Comparison of ENCODE assay signal across 13 cellular contexts in the genomic region with DNA sequence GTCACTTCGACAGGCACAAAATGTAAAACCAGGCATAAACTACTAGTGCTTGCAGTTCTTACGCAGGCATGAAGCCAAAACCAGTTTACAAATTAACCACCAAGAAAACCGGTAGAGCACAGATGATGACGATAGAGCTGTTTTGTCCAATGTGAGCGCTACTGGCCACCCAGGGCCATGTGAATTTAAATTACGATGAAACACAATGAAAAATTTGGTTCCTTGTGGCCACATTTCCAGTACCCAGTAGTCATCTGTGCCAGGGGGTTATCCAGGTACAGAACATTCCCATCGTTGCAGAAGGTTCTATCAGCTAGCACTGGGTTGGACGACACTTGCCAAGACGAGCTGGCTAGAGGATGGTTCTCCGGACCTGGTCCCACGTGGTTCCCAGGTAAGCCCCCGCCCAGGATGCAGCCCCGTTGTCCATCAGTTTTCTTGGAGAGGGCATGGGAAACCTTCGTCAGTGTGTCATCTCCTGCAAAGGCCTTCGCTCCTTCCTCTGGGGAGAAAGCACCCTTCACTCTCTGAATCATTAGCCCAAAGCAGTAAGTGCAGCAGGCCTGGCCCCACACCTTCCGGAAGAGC. TPM values are rescaled to one million over a fixed set of nuclear protein-coding genes. Genes with fewer than 3 reads are reported as not detected.
DNase-seq lines count a peak whose midpoint lies in the region; ATAC-seq and TF ChIP-seq lines count a peak whose summit lies in the region.
"Had no signal": no experiment of that assay in that cellular context is flagged by ENCODE, and none has a peak within 500 bp of the region (broad histone marks: within the 10 kb centered on the region; RNA-seq: fewer than 3 reads in every experiment).

No MANE protein-coding gene starts in this region.

- H3K9me3 Mint-ChIP-seq in CD8-positive, alpha-beta T cell = no peaks in the 10 kb centered on the region
- H3K9me3 Mint-ChIP-seq in IgD-negative memory B cell = peaks cover 0 to 5% (median 4%) of the 10 kb centered on the region in 3 donors
- no peaks in the 10 kb centered on the region for H3K9me3 Mint-ChIP-seq in endodermal cell
- H3K9me3 Mint-ChIP-seq in nephron = peaks cover 8% of the 10 kb centered on the region
- H3K9me3 Mint-ChIP-seq: activated naive CD4-positive, alpha-beta T cell treated with anti-CD3 and anti-CD28 coated beads, Interleukin-2, amount 50 U/mL, for 72 hours had no signal

- DNase-seq in CD8-positive, alpha-beta T cell = no peak
- no peak for DNase-seq in endodermal cell
- no peak for DNase-seq in foreskin fibroblast
- no peak for DNase-seq in activated gamma-delta T cell treated with Interleukin-2 at 50 U/mL for 16 hours
- DNase-seq in NOMO-1 (lab: John Stamatoyannopoulos, UW; ENCODE audit: unreplicated experiment in 2 of 2) = no peak
- DNase-seq: NCI-H187 treated with DMSO at 0.1 percent for 48 hours; stimulated activated CD4-positive, alpha-beta T cell treated with anti-CD3 and anti-CD28 coated beads, Interleukin-4, amount 100 ng/mL, for 4 hours; T1000 had no signal

- intact Hi-C loops in CD8-positive, alpha-beta T cell (cut with DNase I, micrococcal nuclease) = loop anchor here in 1 of 2 experiments (2.0 to 5.0 kb wide), 4 partner anchors 75 to 681 kb away; a partner anchor contains a TSS

- 93 to 96% methylated on average over 12 to 16 of the region's 16 CpGs for WGBS in endodermal cell (ENCODE audit: insufficient coverage in 1 of 2, insufficient read length in 1 of 2), 2 experiments

- CTCF ChIA-PET in CD8-positive, alpha-beta T cell (lab: Charles Lee) = interaction anchor here (3.2 kb wide), 1 partner anchor 24 kb away, joined by 11 read pairs; a partner anchor contains a TSS

- H3K9ac ChIP-seq in endodermal cell (ENCODE audit: extremely low read depth, low read length, poor library complexity, severe bottlenecking) = no peak overlapping the region

- no peaks in the 10 kb centered on the region for H3K9me3 ChIP-seq in CD8-positive, alpha-beta T cell (ENCODE audit: low read length)
- H3K9me3 ChIP-seq in endodermal cell (ENCODE audit: control insufficient read depth, low read length) = no peaks in the 10 kb centered on the region
- H3K9me3 ChIP-seq: thoracic aorta had no signal

- peaks cover 30% of the 10 kb centered on the region for H3K4me1 ChIP-seq in CD8-positive, alpha-beta T cell (ENCODE audit: insufficient read depth, low read length)
- no peaks in the 10 kb centered on the region for H3K4me1 ChIP-seq in endodermal cell (ENCODE audit: control insufficient read depth, insufficient read depth, low read length)

- H3K4me1 Mint-ChIP-seq in CD8-positive, alpha-beta T cell (ENCODE audit: low read depth) = peaks cover 23% of the 10 kb centered on the region
- H3K4me1 Mint-ChIP-seq in IgD-negative memory B cell (peaks cover 6 to 14% (median 14%) of the 10 kb centered on the region in 3 donors), endodermal cell (peaks cover 10% of the 10 kb centered on the region), nephron (peaks cover 26% of the 10 kb centered on the region)

- H3K27ac Mint-ChIP-seq in CD8-positive, alpha-beta T cell = no peak overlapping the region
- H3K27ac Mint-ChIP-seq in IgD-negative memory B cell (peak overlapping the region in 2 of 3 donors; percentile 33 to 56), endodermal cell (no peak overlapping the region), nephron (peak overlapping the region; percentile 43 to 77 (median 60))

- TF ChIP-seq CTCF in CD8-positive, alpha-beta T cell (IDR thresholded peaks at IDR 0.05) = no peak
- TF ChIP-seq CTCF in endodermal cell (conservative IDR thresholded peaks at IDR 0.05) (no peak), nephron (IDR thresholded peaks at IDR 0.05; ENCODE audit: unreplicated experiment in 3 of 3) (no peak), foreskin fibroblast (IDR thresholded peaks at IDR 0.05; ENCODE audit: low read depth, low read length) (no peak)

- H3K36me3 ChIP-seq in CD8-positive, alpha-beta T cell (ENCODE audit: insufficient read depth, low read length) = no peaks in the 10 kb centered on the region
- no peaks in the 10 kb centered on the region for H3K36me3 ChIP-seq in endodermal cell (ENCODE audit: control insufficient read depth, insufficient read depth, low read length)
- H3K36me3 ChIP-seq: thoracic aorta had no signal

- H3K27me3 ChIP-seq in CD8-positive, alpha-beta T cell (ENCODE audit: insufficient read depth, low read length) = no peaks in the 10 kb centered on the region
- no peaks in the 10 kb centered on the region for H3K27me3 ChIP-seq in endodermal cell (ENCODE audit: control insufficient read depth, insufficient read depth, low read length, poor library complexity, severe bottlenecking)

- no peak overlapping the region for H3K4me3 ChIP-seq in CD8-positive, alpha-beta T cell (ENCODE audit: low read depth, low read length)
- H3K4me3 ChIP-seq in endodermal cell (ENCODE audit: low read length) (no peak overlapping the region), foreskin fibroblast (ENCODE audit: low read depth in 1 of 2, low read length in 2 of 2) (no peak overlapping the region)

- no peaks in the 10 kb centered on the region for H3K27me3 Mint-ChIP-seq in CD8-positive, alpha-beta T cell (ENCODE audit: low read depth)
- no peaks in the 10 kb centered on the region for H3K27me3 Mint-ChIP-seq in IgD-negative memory B cell
- H3K27me3 Mint-ChIP-seq in endodermal cell (ENCODE audit: insufficient read depth) = peaks cover 2% of the 10 kb centered on the region
- no peaks in the 10 kb centered on the region for H3K27me3 Mint-ChIP-seq in nephron (ENCODE audit: low read depth)

- H3K36me3 Mint-ChIP-seq in CD8-positive, alpha-beta T cell = no peaks in the 10 kb centered on the region
- H3K36me3 Mint-ChIP-seq in IgD-negative memory B cell (no peaks in the 10 kb centered on the region), endodermal cell (ENCODE audit: low read depth) (peaks cover 4% of the 10 kb centered on the region), nephron (ENCODE audit: low read depth) (no peaks in the 10 kb centered on the region)

- POLR2A ChIA-PET in CD8-positive, alpha-beta T cell (lab: Charles Lee) = interaction anchor here (1.1 to 2.8 kb wide), 3 partner anchors 11 to 24 kb away, joined by 4 to 26 read pairs (median 7); a partner anchor contains a TSS

- H3K27ac ChIP-seq in CD8-positive, alpha-beta T cell (ENCODE audit: low read depth, low read length) = no peak overlapping the region
- H3K27ac ChIP-seq in endodermal cell (ENCODE audit: low read depth, low read length) = no peak overlapping the region
- H3K27ac ChIP-seq: thoracic aorta had no signal

- ATAC-seq in CD8-positive, alpha-beta T cell = no peak
- no peak for ATAC-seq in HG02588 (IDR thresholded peaks at IDR 0.05; ENCODE audit: unreplicated experiment)

- H3K4me3 Mint-ChIP-seq in CD8-positive, alpha-beta T cell = peak overlapping the region; percentile 72
- H3K4me3 Mint-ChIP-seq in IgD-negative memory B cell (peak overlapping the region in 3 of 4 donors; percentile 51 to 68 (median 64)), endodermal cell (peak overlapping the region; percentile 87), nephron (peak overlapping the region; percentile 72 to 89 (median 81))

RNA-seq across cellular contexts. Expression of a gene that starts 1.1 kb away (rescaled TPM):
- total RNA-seq in CD8-positive, alpha-beta T cell = 100 to 1,000 TPM; 165 to 166 TPM
- polyA plus RNA-seq in IgD-negative memory B cell = 195 TPM
- total RNA-seq in endodermal cell = 100 to 1,000 TPM; 275 to 331 TPM
- 204 TPM for polyA plus RNA-seq in endodermal cell (2013, experiment 1 of 2)
- 188 TPM for polyA plus RNA-seq in endodermal cell (2013, experiment 2 of 2)

RNA-seq across cellular contexts. Expression of a gene that starts 24.5 kb away (rescaled TPM):
- 10 to 100 TPM; 48.8 to 49.5 TPM for total RNA-seq in CD8-positive, alpha-beta T cell
- polyA plus RNA-seq in IgD-negative memory B cell = 86.8 TPM
- 10 to 100 TPM; 47.2 to 51.1 TPM for total RNA-seq in endodermal cell
- polyA plus RNA-seq in endodermal cell (2013, experiment 1 of 2) = 27.2 TPM
- 25.0 TPM for polyA plus RNA-seq in endodermal cell (2013, experiment 2 of 2)

Comparison
In these comparisons a context has a peak if more than half of its experiments do, and no peak if none do; other contexts are left out.
1. H3K27ac Mint-ChIP-seq: peak in IgD-negative memory B cell (2 of 3) and nephron (3 of 3); none in CD8-positive, alpha-beta T cell (single experiment) and endodermal cell (single experiment).
2. Peak in every context shown above with its lines, with median percentiles within 50 percentile points of each other: H3K4me3 Mint-ChIP-seq.